ENCODE assay signal across 11 cellular contexts in the genomic region with DNA sequence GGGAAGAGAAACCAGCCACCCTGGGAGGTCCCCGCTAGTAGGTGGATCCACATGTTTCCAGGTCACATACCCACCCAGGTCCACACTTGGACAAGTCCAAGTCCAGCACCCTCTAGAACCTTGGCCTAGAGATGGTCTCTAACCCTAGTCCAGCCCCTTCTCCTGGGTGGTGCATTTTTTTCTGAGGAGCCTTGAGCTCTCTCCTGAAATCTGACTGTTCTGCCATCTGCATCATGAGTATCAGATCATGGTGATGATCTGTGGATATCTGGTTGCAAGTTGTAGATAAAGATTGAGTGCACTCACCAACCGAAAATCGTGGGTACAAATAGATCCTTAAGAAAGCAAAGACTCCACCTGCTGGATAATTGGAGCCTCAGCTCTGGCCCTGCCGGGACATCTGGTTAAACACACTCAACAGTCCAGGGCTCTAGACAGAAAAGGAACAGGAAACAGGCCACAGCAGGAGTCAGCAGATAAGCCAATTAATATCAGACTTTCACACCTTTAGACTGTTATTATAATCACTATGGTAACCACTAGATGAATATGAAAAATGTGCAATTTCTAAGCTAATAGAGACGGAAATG. TPM values are rescaled to one million over a fixed set of nuclear protein-coding genes. Genes with fewer than 3 reads are reported as not detected.
A peak's percentile ranks its signal among the peaks of the same experiment; 100 is the strongest.
DNase-seq lines count a peak whose midpoint lies in the region; TF ChIP-seq lines count a peak whose summit lies in the region.
"Had no signal": no experiment of that assay in that cellular context is flagged by ENCODE, and none has a peak within 500 bp of the region (broad histone marks: within the 10 kb centered on the region; RNA-seq: fewer than 3 reads in every experiment).

No MANE protein-coding gene starts in this region.

- TF ChIP-seq EP300 in suprapubic skin (IDR thresholded peaks at IDR 0.05), result no peak

- TF ChIP-seq CTCF in suprapubic skin (IDR thresholded peaks at IDR 0.05), result no peak
- TF ChIP-seq CTCF in GM10266 (IDR thresholded peaks at IDR 0.05; ENCODE audit: control insufficient read depth, insufficient read depth, low read depth, missing control alignments), result no peak

- H3K4me3 ChIP-seq in suprapubic skin, result no peak overlapping the region
- H3K4me3 ChIP-seq: left lung had no signal

- no peak overlapping the region for H3K27ac ChIP-seq in suprapubic skin
- H3K27ac ChIP-seq: left lung had no signal

- DNase-seq in ACHN (peak; percentile 7), HCEC 1CT (peak; percentile 29), NCI-H748 (lab: John Stamatoyannopoulos, UW; ENCODE audit: unreplicated experiment) (peak; percentile 91), dermis blood vessel endothelial cell (peak; percentile 69), globus pallidus (ENCODE audit: low spot score) (no peak), suprapubic skin (ENCODE audit: low spot score in 2 of 2) (no peak), HK-2 (ENCODE audit: unreplicated experiment) (no peak), GM10266 (ENCODE audit: extremely low spot score) (no peak)
- DNase-seq: activated CD4-positive, alpha-beta T cell treated with anti-CD3 and anti-CD28 coated beads, Interleukin-2, amount 10 ng/mL, durations not matched to agents 24 days and 14 days; left lung had no signal

- no peaks in the 10 kb centered on the region for H3K27me3 ChIP-seq in suprapubic skin

- no peak for TF ChIP-seq POLR2A in suprapubic skin (IDR thresholded peaks at IDR 0.05)

- WGBS in suprapubic skin, result 31% methylated on average over 4 of the region's 5 CpGs

- no peaks in the 10 kb centered on the region for H3K36me3 ChIP-seq in suprapubic skin
- H3K36me3 ChIP-seq: left lung had no signal

- in situ Hi-C loops in ACHN (cut with HindIII; ENCODE audit: low pct_ligation_motif_present, low pct_unique_long_range_greater_than_20kb, low sequenced_read_pairs), result no loop called here

- H3K4me1 ChIP-seq in suprapubic skin, result no peaks in the 10 kb centered on the region

- H3K9me3 ChIP-seq in suprapubic skin, result no peaks in the 10 kb centered on the region
- H3K9me3 ChIP-seq: left lung had no signal

RNA-seq across cellular contexts. Expression of a gene that starts 41.1 kb away (rescaled TPM):
- total RNA-seq in dermis blood vessel endothelial cell (not detected in 2 replicates), suprapubic skin (10 to 100 TPM in 1 of 4 donors, 1 to 10 TPM in 3; 3.9 to 16.6 (median 6.8) TPM)
- total RNA-seq: activated CD4-positive, alpha-beta T cell treated with anti-CD3 and anti-CD28 coated beads, Interleukin-2, amount 10 ng/mL, durations not matched to agents 24 days and 14 days; bronchial epithelial cell; left lung had no signal

Comparison
In these comparisons a context has a peak if more than half of its experiments do, and no peak if none do; other contexts are left out.
1. DNase-seq: peak in ACHN (single experiment), HCEC 1CT (single experiment), NCI-H748 (single experiment) and dermis blood vessel endothelial cell (single experiment); none in globus pallidus (single experiment), suprapubic skin (0 of 2), HK-2 (single experiment) and GM10266 (single experiment).